In genomic region chr22:20442485-20443284, GRCh38 we compare ENCODE assay signal across 1 cellular context.
A peak's percentile ranks its signal among the peaks of the same experiment; 100 is the strongest.
TF ChIP-seq lines count a peak whose summit lies in the region.

No MANE protein-coding gene starts in this region.

TF ChIP-seq in K562, 482 proteins besides CTCF, POLR2A, EP300 and RAD21 (continues in another document):
- no peak for TF ChIP-seq ZNF280A (IDR thresholded peaks at IDR 0.05; ENCODE audit: low read depth, partially characterized antibody)
- no peak for TF ChIP-seq ESRRA (IDR thresholded peaks at IDR 0.05; ENCODE audit: borderline replicate concordance, low read depth)
- no peak for TF ChIP-seq PTBP1 (IDR thresholded peaks at IDR 0.05; ENCODE audit: low read depth, low read length)
- TF ChIP-seq ZBTB8A (IDR thresholded peaks at IDR 0.05; ENCODE audit: partially characterized antibody) = no peak
- no peak for TF ChIP-seq SMARCB1 (IDR thresholded peaks at IDR 0.05; ENCODE audit: insufficient read length, low read depth)
- no peak for TF ChIP-seq ZNF696 (CRISPR knock-in tag; conservative IDR thresholded peaks at IDR 0.05)
- TF ChIP-seq PHB (CRISPR knock-in tag; IDR thresholded peaks at IDR 0.05) = peak; percentile 39; the same call in 1 of the 2 replicates
- TF ChIP-seq ZNF384 (IDR thresholded peaks at IDR 0.05; ENCODE audit: low read depth, low read length) = no peak
- TF ChIP-seq CREB3 (tag; conservative IDR thresholded peaks at IDR 0.05; ENCODE audit: low read depth) = no peak
- no peak for TF ChIP-seq HDAC2 (IDR thresholded peaks at IDR 0.05)
- no peak for TF ChIP-seq PRPF4 (IDR thresholded peaks at IDR 0.05; ENCODE audit: insufficient read depth, low read depth, low read length, poor library complexity, severe bottlenecking)
- no peak for TF ChIP-seq CREB1 (IDR thresholded peaks at IDR 0.05)
- TF ChIP-seq CREB1 (CRISPR knock-in tag; IDR thresholded peaks at IDR 0.05) = peak; percentile 34; the same call in 1 of the 2 replicates
- TF ChIP-seq THAP12 (CRISPR knock-in tag; IDR thresholded peaks at IDR 0.05) = 0 out of 2 replicates have a peak, but pooled peaks have one; percentile 6
- TF ChIP-seq CBX3 (IDR thresholded peaks at IDR 0.05; ENCODE audit: borderline replicate concordance in 1 of 2, low read length in 2 of 2) = peak in 1 of 2 experiments; percentile 13; a peak in 1 of 3 replicates
- peak; percentile 79; the same call in 1 of the 2 replicates for TF ChIP-seq TSC22D4 (tag; IDR thresholded peaks at IDR 0.05)
- TF ChIP-seq ARID3A (IDR thresholded peaks at IDR 0.05; ENCODE audit: borderline replicate concordance, low read depth, low read length) = no peak
- no peak for TF ChIP-seq ZBTB49 (CRISPR knock-in tag; IDR thresholded peaks at IDR 0.05; ENCODE audit: borderline replicate concordance)
- peak; percentile 37 for TF ChIP-seq ATF2 (CRISPR knock-in tag; IDR thresholded peaks at IDR 0.05)
- no peak for TF ChIP-seq DNMT1 (IDR thresholded peaks at IDR 0.05)
- no peak for TF ChIP-seq ATF3 (IDR thresholded peaks at IDR 0.05)
- 0 out of 2 replicates have a peak, but pooled peaks have one; percentile 4 for TF ChIP-seq ATF3 (CRISPR knock-in tag; conservative IDR thresholded peaks at IDR 0.05)
- TF ChIP-seq ZNF639 (CRISPR knock-in tag; conservative IDR thresholded peaks at IDR 0.05 in 1 of 2, IDR thresholded peaks at IDR 0.05 in 1 of 2) = no peak
- no peak for TF ChIP-seq RBM34 (IDR thresholded peaks at IDR 0.05; ENCODE audit: borderline replicate concordance, insufficient read depth, low read length)
- TF ChIP-seq ZNF280B (CRISPR knock-in tag; IDR thresholded peaks at IDR 0.05) = no peak
- TF ChIP-seq GATAD2A (IDR thresholded peaks at IDR 0.05) = no peak
- no peak for TF ChIP-seq TRIM24 (IDR thresholded peaks at IDR 0.05)
- no peak for TF ChIP-seq SMC3 (conservative IDR thresholded peaks at IDR 0.05; ENCODE audit: insufficient read depth, low read depth, low read length)
- TF ChIP-seq FOXP4 (CRISPR knock-in tag; IDR thresholded peaks at IDR 0.05; ENCODE audit: borderline replicate concordance) = peak; percentile 23; the same call in 1 of the 2 replicates
- no peak for TF ChIP-seq GTF2A2 (tag; IDR thresholded peaks at IDR 0.05)
- no peak for TF ChIP-seq CEBPG (CRISPR knock-in tag; IDR thresholded peaks at IDR 0.05)
- TF ChIP-seq CEBPG (tag; conservative IDR thresholded peaks at IDR 0.05 in 1 of 2, IDR thresholded peaks at IDR 0.05 in 1 of 2) = no peak
- TF ChIP-seq SNAPC5 (CRISPR knock-in tag; IDR thresholded peaks at IDR 0.05) = no peak
- TF ChIP-seq BRF2 (IDR thresholded peaks at IDR 0.05; ENCODE audit: borderline replicate concordance, insufficient read depth, insufficient read length) = no peak
- no peak for TF ChIP-seq CTBP1 (IDR thresholded peaks at IDR 0.05; ENCODE audit: borderline replicate concordance)
- TF ChIP-seq FOXK1 (CRISPR knock-in tag; IDR thresholded peaks at IDR 0.05; ENCODE audit: borderline replicate concordance) = 0 out of 2 replicates have a peak, but pooled peaks have one; percentile 49
- TF ChIP-seq SMARCA4 (IDR thresholded peaks at IDR 0.05) = no peak
- no peak for TF ChIP-seq ASH1L (IDR thresholded peaks at IDR 0.05; ENCODE audit: borderline replicate concordance, low read depth, partially characterized antibody)
- TF ChIP-seq FOXP1 (CRISPR knock-in tag; IDR thresholded peaks at IDR 0.05) = no peak; the same call in 1 of the 2 replicates
- TF ChIP-seq ATF6 (CRISPR knock-in tag; IDR thresholded peaks at IDR 0.05) = no peak
- no peak for TF ChIP-seq ATF7 (IDR thresholded peaks at IDR 0.05)
